In the genomic region with DNA sequence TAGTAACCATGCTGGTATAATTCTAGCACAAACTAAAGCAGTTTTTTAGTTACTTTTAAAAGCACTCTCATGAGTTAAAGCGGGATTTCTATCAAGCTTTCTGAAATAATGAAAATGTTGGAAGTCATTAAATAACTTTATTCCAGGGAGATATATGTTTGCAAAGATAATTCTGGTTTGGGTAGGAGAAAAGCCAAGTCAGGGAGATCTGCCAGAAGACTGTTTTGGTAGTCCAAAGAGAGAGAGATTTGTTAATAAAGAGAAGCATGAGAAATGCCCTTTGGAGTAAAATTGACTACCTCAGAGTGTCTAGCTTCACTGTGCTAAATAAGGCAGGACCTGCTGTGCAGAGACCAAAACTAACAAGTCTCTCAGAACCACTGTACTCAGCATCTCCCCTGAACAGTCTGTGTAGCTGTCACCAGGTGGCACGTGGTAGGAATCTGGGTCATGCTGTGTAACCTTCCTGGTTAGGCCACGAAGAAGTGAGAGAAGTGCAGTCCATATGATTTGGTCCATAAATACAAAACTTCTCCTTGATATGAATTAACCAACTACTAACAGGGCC, we compare ENCODE assay signal across 8 cellular contexts. TPM values are rescaled to one million over a fixed set of nuclear protein-coding genes. Genes with fewer than 3 reads are reported as not detected.
A peak's percentile ranks its signal among the peaks of the same experiment; 100 is the strongest.
DNase-seq lines count a peak whose midpoint lies in the region; ATAC-seq, FAIRE-seq and TF ChIP-seq lines count a peak whose summit lies in the region.

No MANE protein-coding gene starts in this region.

- DNase-seq in GM18507 (ENCODE audit: extremely low spot score, insufficient read length, low read depth) (peak; percentile 25), UCSD-AML1 (lab: John Stamatoyannopoulos, UW; ENCODE audit: unreplicated experiment) (peak; percentile 11), fibroblast of mammary gland (ENCODE audit: low read depth) (peak; percentile 34), renal cortical epithelial cell (ENCODE audit: low read depth) (peak; percentile 23), NCI-H2029 (lab: John Stamatoyannopoulos, UW) (no peak), NCI-H748 (lab: John Stamatoyannopoulos, UW; ENCODE audit: unreplicated experiment) (no peak)

- ATAC-seq in HG03060 (IDR thresholded peaks at IDR 0.05; ENCODE audit: low read depth, unreplicated experiment): peak; percentile 66

- no peak overlapping the region for H3K4me3 ChIP-seq in fibroblast of mammary gland (ENCODE audit: control insufficient read depth, low read depth, low read length)

- TF ChIP-seq CTCF in fibroblast of mammary gland (conservative IDR thresholded peaks at IDR 0.05; ENCODE audit: control insufficient read depth, insufficient read depth, low read depth, low read length): no peak

- FAIRE-seq in A204.1 (lab: Jason Lieb, UNC): peak; percentile 48
- peak; percentile 24 for FAIRE-seq in GM18507 (lab: Jason Lieb, UNC)

RNA-seq across cellular contexts. Expression of gene SLC35G2, which starts 31.6 kb away (rescaled TPM):
- 13.7 and 16.5 TPM in 2 replicates for total RNA-seq in renal cortical epithelial cell

RNA-seq across cellular contexts. Expression of gene STAG1, which starts 35.1 kb away (rescaled TPM):
- 25.5 and 41.3 TPM in 2 replicates for total RNA-seq in renal cortical epithelial cell

Comparison
In these comparisons a context has a peak if more than half of its experiments do, and no peak if none do; other contexts are left out.
1. DNase-seq: peak in GM18507 (single experiment), UCSD-AML1 (single experiment), fibroblast of mammary gland (single experiment) and renal cortical epithelial cell (single experiment); none in NCI-H2029 (single experiment) and NCI-H748 (single experiment).